1 cellular context compared by ENCODE assay signal in the genomic region with DNA sequence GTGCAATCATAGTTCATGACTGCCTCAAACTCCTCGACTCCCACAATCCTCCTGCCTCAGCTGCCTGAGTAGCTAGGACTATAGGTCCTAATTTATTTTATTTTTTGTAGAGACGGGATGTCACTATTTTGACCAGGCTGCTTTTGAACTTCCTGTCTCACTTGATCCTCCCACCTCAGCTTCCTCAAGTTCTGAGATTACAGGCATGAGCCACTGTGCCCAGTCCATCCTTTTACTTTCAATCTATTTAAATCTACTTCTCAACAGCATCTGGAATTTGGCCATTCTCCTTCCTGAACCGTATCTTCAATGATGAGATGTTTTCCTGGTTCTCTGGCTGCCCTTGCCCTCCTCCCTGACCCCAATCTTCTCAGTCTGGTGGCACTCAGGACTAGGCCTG.
TF ChIP-seq lines count a peak whose summit lies in the region.

No MANE protein-coding gene starts in this region.

TF ChIP-seq in SK-N-SH, 30 proteins besides CTCF, POLR2A, EP300 and RAD21 (continued from another document):
- TF ChIP-seq USF2 (IDR thresholded peaks at IDR 0.05; ENCODE audit: borderline replicate concordance, low read depth, low read length) = no peak
- TF ChIP-seq PBX3 (IDR thresholded peaks at IDR 0.05) = no peak
- TF ChIP-seq RXRA (IDR thresholded peaks at IDR 0.05; ENCODE audit: borderline replicate concordance, low read depth) = no peak
- TF ChIP-seq CHD2 (IDR thresholded peaks at IDR 0.05; ENCODE audit: low read length, partially characterized antibody) = no peak
- TF ChIP-seq NFIC (IDR thresholded peaks at IDR 0.05; ENCODE audit: borderline replicate concordance) = no peak
- TF ChIP-seq TAF1 (IDR thresholded peaks at IDR 0.05; ENCODE audit: borderline replicate concordance, low read depth, low read length) = no peak
- no peak for TF ChIP-seq EZH2phosphoT487 (IDR thresholded peaks at IDR 0.05; ENCODE audit: borderline replicate concordance, low read depth)
- no peak for TF ChIP-seq TCF12 (IDR thresholded peaks at IDR 0.05)
- TF ChIP-seq NRF1 (IDR thresholded peaks at IDR 0.05; ENCODE audit: low read depth, low read length) = no peak
- no peak for TF ChIP-seq SIN3A (IDR thresholded peaks at IDR 0.05; ENCODE audit: borderline replicate concordance, low read depth, low read length)
